In genomic region chr18:36130883-36131653, GRCh38 we compare ENCODE assay signal across 10 cellular contexts. TPM values are rescaled to one million over a fixed set of nuclear protein-coding genes. Genes with fewer than 3 reads are reported as not detected.
DNase-seq lines count a peak whose midpoint lies in the region; ATAC-seq, FAIRE-seq and TF ChIP-seq lines count a peak whose summit lies in the region.
"Had no signal": no experiment of that assay in that cellular context is flagged by ENCODE, and none has a peak within 500 bp of the region (broad histone marks: within the 10 kb centered on the region; RNA-seq: fewer than 3 reads in every experiment).

No MANE protein-coding gene starts in this region.

- no peak for FAIRE-seq in GM12891 (lab: Jason Lieb, UNC)

- H3K4ac ChIP-seq in mesenchymal stem cell (ENCODE audit: low read depth in 1 of 2, low read length in 2 of 2) = no peak overlapping the region

- H3K4me1 Mint-ChIP-seq in stimulated activated naive CD8-positive, alpha-beta T cell treated with anti-CD3 and anti-CD28 coated beads, Interleukin-15, Interleukin-2, amounts not matched to agents 100 ng/mL and 50 ng/mL, for 24 hours (ENCODE audit: low read depth) = peaks cover 62% of the 10 kb centered on the region

- no peak for TF ChIP-seq POLR2A in GM12891 (IDR thresholded peaks at IDR 0.05; ENCODE audit: low read depth, low read length)

- no peak overlapping the region for H4K91ac ChIP-seq in mesenchymal stem cell (ENCODE audit: low read length)

- ATAC-seq in stimulated activated naive CD8-positive, alpha-beta T cell treated with anti-CD3 and anti-CD28 coated beads, Interleukin-15, Interleukin-2, amounts not matched to agents 100 U/mL and 50 U/mL, for 24 hours = no peak

- H3K79me1 ChIP-seq in mesenchymal stem cell (replicated peaks; ENCODE audit: low read length, poor library complexity, severe bottlenecking) = peaks cover 5% of the 10 kb centered on the region

- H3K9me3 Mint-ChIP-seq in stimulated activated naive CD8-positive, alpha-beta T cell treated with anti-CD3 and anti-CD28 coated beads, Interleukin-15, Interleukin-2, amounts not matched to agents 100 ng/mL and 50 ng/mL, for 24 hours = no peaks in the 10 kb centered on the region

- in situ Hi-C loops in astrocyte of the cerebellum (cut with HindIII; ENCODE audit: low sequenced_read_pairs) = no loop called here

- H3K27ac Mint-ChIP-seq in stimulated activated naive CD8-positive, alpha-beta T cell treated with anti-CD3 and anti-CD28 coated beads, Interleukin-15, Interleukin-2, amounts not matched to agents 100 ng/mL and 50 ng/mL, for 24 hours = peak overlapping the region; percentile 91

- WGBS in mesenchymal stem cell = 93% methylated on average over 23 of the region's 26 CpGs

- peaks cover 17% of the 10 kb centered on the region for H3K4me1 ChIP-seq in mesenchymal stem cell (ENCODE audit: control insufficient read depth, insufficient read depth, low read depth, low read length)

- DNase-seq in stimulated activated naive CD8-positive, alpha-beta T cell treated with anti-CD3 and anti-CD28 coated beads, Interleukin-15, Interleukin-2, amounts not matched to agents 100 U/mL and 50 U/mL, for 24 hours = no peak
- no peak for DNase-seq in astrocyte of the cerebellum (ENCODE audit: low read depth)
- DNase-seq in mesenchymal stem cell = no peak
- no peak for DNase-seq in GM12891 (ENCODE audit: insufficient read length, low spot score)
- no peak for DNase-seq in NCI-H187 treated with DMSO at 0.1 percent for 48 hours (lab: John Stamatoyannopoulos, UW)
- DNase-seq in SHP77 (lab: John Stamatoyannopoulos, UW) = no peak
- DNase-seq in NCI-H774 (lab: John Stamatoyannopoulos, UW) = no peak
- DNase-seq: effector CD8-positive, alpha-beta T cell; NCI-H1048 had no signal

- H3K36me3 Mint-ChIP-seq in stimulated activated naive CD8-positive, alpha-beta T cell treated with anti-CD3 and anti-CD28 coated beads, Interleukin-15, Interleukin-2, amounts not matched to agents 100 ng/mL and 50 ng/mL, for 24 hours (ENCODE audit: low read depth) = peaks cover 38% of the 10 kb centered on the region

- H3K4me3 Mint-ChIP-seq in stimulated activated naive CD8-positive, alpha-beta T cell treated with anti-CD3 and anti-CD28 coated beads, Interleukin-15, Interleukin-2, amounts not matched to agents 100 ng/mL and 50 ng/mL, for 24 hours = peak overlapping the region; percentile 95

- no peak overlapping the region for H3K18ac ChIP-seq in mesenchymal stem cell (ENCODE audit: low read depth in 1 of 2, low read length in 2 of 2)

- no peaks in the 10 kb centered on the region for H3K9me3 ChIP-seq in mesenchymal stem cell (ENCODE audit: control insufficient read depth, low read length)

- H2BK12ac ChIP-seq in mesenchymal stem cell (ENCODE audit: low read length in 2 of 2) = no peak overlapping the region

- peaks cover 5 to 26% of the 10 kb centered on the region in 2 experiments for H3K36me3 ChIP-seq in mesenchymal stem cell (ENCODE audit: control insufficient read depth in 1 of 2, insufficient read depth in 2 of 2, low read depth in 1 of 2, low read length in 2 of 2)

- H3K27me3 ChIP-seq in mesenchymal stem cell (ENCODE audit: control insufficient read depth in 1 of 2, insufficient read depth in 1 of 2, low read length in 2 of 2) = no peaks in the 10 kb centered on the region

- peak overlapping the region; percentile 64 for H3K4me2 ChIP-seq in mesenchymal stem cell (ENCODE audit: low read length, poor library complexity, severe bottlenecking)

- no peak overlapping the region for H3K14ac ChIP-seq in mesenchymal stem cell (ENCODE audit: low read length in 2 of 2)

- no peak overlapping the region for H2AK5ac ChIP-seq in mesenchymal stem cell (ENCODE audit: low read length, severe bottlenecking)

- H3K4me3 ChIP-seq in astrocyte of the cerebellum (ENCODE audit: low read depth, low read length) (peak overlapping the region; percentile 99), mesenchymal stem cell (ENCODE audit: insufficient read depth in 1 of 2, low read depth in 1 of 2, low read length in 2 of 2) (peak overlapping the region; percentile 39 to 100)

- H3K9ac ChIP-seq in mesenchymal stem cell (ENCODE audit: low read length) = peak overlapping the region; percentile 97

- no peak for TF ChIP-seq CTCF in astrocyte of the cerebellum (IDR thresholded peaks at IDR 0.05; ENCODE audit: low read depth, low read length, missing control alignments)

- H2AFZ ChIP-seq in mesenchymal stem cell (ENCODE audit: low read depth, low read length) = no peak overlapping the region

- no peaks in the 10 kb centered on the region for H3K27me3 Mint-ChIP-seq in stimulated activated naive CD8-positive, alpha-beta T cell treated with anti-CD3 and anti-CD28 coated beads, Interleukin-15, Interleukin-2, amounts not matched to agents 100 ng/mL and 50 ng/mL, for 24 hours

- no peak overlapping the region for H2BK120ac ChIP-seq in mesenchymal stem cell (ENCODE audit: low read depth, low read length)

- H3K23ac ChIP-seq in mesenchymal stem cell (ENCODE audit: low read length in 2 of 2) = peak overlapping the region in 1 of 2 experiments; percentile 10

- H4K8ac ChIP-seq in mesenchymal stem cell (ENCODE audit: low read length) = no peak overlapping the region

- H2BK15ac ChIP-seq in mesenchymal stem cell (ENCODE audit: low read depth, poor library complexity, severe bottlenecking) = no peak overlapping the region

- no peak overlapping the region for H2BK5ac ChIP-seq in mesenchymal stem cell (ENCODE audit: low read depth, low read length, poor library complexity, severe bottlenecking)

- no peak overlapping the region for H3K27ac ChIP-seq in mesenchymal stem cell (ENCODE audit: low read length, poor library complexity, severe bottlenecking)

TF ChIP-seq in GM12891, 5 proteins besides CTCF, POLR2A, EP300 and RAD21:
- no peak for TF ChIP-seq POLR2AphosphoS5 (IDR thresholded peaks at IDR 0.05; ENCODE audit: low read depth, low read length)
- TF ChIP-seq SPI1 (IDR thresholded peaks at IDR 0.05; ENCODE audit: low read depth, low read length) = no peak

RNA-seq across cellular contexts. Expression of gene ELP2, which starts 1.4 kb away (rescaled TPM):
- polyA plus RNA-seq in mesenchymal stem cell (2013, experiment 1 of 2) = 69.9 TPM
- 67.5 TPM for polyA plus RNA-seq in mesenchymal stem cell (2013, experiment 2 of 2)
- 71.4 TPM for polyA plus RNA-seq in GM12891 (2012; ENCODE audit: low read depth, missing spikeins)

RNA-seq across cellular contexts. Expression of gene SLC39A6, which starts 1.9 kb away (rescaled TPM):
- polyA plus RNA-seq in mesenchymal stem cell (2013, experiment 1 of 2) = 155 TPM
- 158 TPM for polyA plus RNA-seq in mesenchymal stem cell (2013, experiment 2 of 2)
- polyA plus RNA-seq in GM12891 (2012; ENCODE audit: low read depth, missing spikeins) = 15.4 TPM

RNA-seq across cellular contexts. Expression of gene MOCOS, which starts 56.2 kb away (rescaled TPM):
- 0.70 TPM for polyA plus RNA-seq in mesenchymal stem cell (2013, experiment 1 of 2)
- 0.68 TPM for polyA plus RNA-seq in mesenchymal stem cell (2013, experiment 2 of 2)
- 0.94 TPM for polyA plus RNA-seq in GM12891 (2012; ENCODE audit: low read depth, missing spikeins)
